ENCODE assay signal across 16 cellular contexts in genomic region chr1:231776006-231776707, GRCh38.
DNase-seq lines count a peak whose midpoint lies in the region; ATAC-seq and TF ChIP-seq lines count a peak whose summit lies in the region.
"Had no signal": no experiment of that assay in that cellular context is flagged by ENCODE, and none has a peak within 500 bp of the region (broad histone marks: within the 10 kb centered on the region; RNA-seq: fewer than 3 reads in every experiment).

No MANE protein-coding gene starts in this region.

- TF ChIP-seq EP300 in tibial nerve (IDR thresholded peaks at IDR 0.05), result peak in 1 of 2 donors; percentile 51

- H3K4me3 ChIP-seq in A673 (ENCODE audit: low read depth, low read length, poor library complexity, severe bottlenecking) (no peak overlapping the region), HEK293 (ENCODE audit: low read depth, low read length) (no peak overlapping the region), cardiac fibroblast (replicated peaks in 1 of 2; ENCODE audit: low read depth in 2 of 2, low read length in 2 of 2) (no peak overlapping the region), kidney epithelial cell (ENCODE audit: low read depth, low read length) (no peak overlapping the region), mammary epithelial cell (replicated peaks in 1 of 3; ENCODE audit: insufficient read depth in 1 of 3, low read depth in 2 of 3, low read length in 3 of 3) (no peak overlapping the region), tibial nerve (no peak overlapping the region)
- H3K4me3 ChIP-seq: heart left ventricle had no signal

- H2AFZ ChIP-seq in mammary epithelial cell (ENCODE audit: low read depth, low read length), result no peak overlapping the region

- no peaks in the 10 kb centered on the region for H4K20me1 ChIP-seq in mammary epithelial cell (ENCODE audit: insufficient read depth, low read length)

- intact Hi-C loops in A673 (cut with micrococcal nuclease; ENCODE audit: unreplicated experiment) (no loop called here), mammary epithelial cell (cut with micrococcal nuclease) (no loop called here)

- DNase-seq in A673 (ENCODE audit: low spot score) (peak; percentile 7), cardiac fibroblast (ENCODE audit: low read depth in 2 of 2) (peak; percentile 51 to 65), kidney epithelial cell (ENCODE audit: low read depth) (peak; percentile 54), mammary epithelial cell (no peak), tibial nerve (ENCODE audit: low spot score in 2 of 2) (no peak)
- DNase-seq in activated naive CD4-positive, alpha-beta T cell treated with Interleukin-2 at 50 U/mL for 16 hours, result no peak
- DNase-seq: activated CD8-positive, alpha-beta T cell treated with anti-CD3 and anti-CD28 coated beads, Interleukin-2, amount 10 ng/mL, durations not matched to agents 7 days and 5 days; cortex of kidney; H7; heart left ventricle; NCI-H1092 treated with DMSO at 0.1 percent for 48 hours; NCI-H526 treated with DMSO at 0.1 percent for 48 hours; Right ventricle myocardium superior; stimulated activated CD8-positive, alpha-beta memory T cell treated with anti-CD3 and anti-CD28 coated beads, Interleukin-4, amount 100 ng/mL, for 48 hours had no signal

- dilution Hi-C loops in mammary epithelial cell (cut with HindIII; ENCODE audit: low sequenced_read_pairs), result no loop called here

- H3K27me3 ChIP-seq in A673 (replicated peaks; ENCODE audit: insufficient read depth, low read depth, low read length, poor library complexity) (no peaks in the 10 kb centered on the region), kidney epithelial cell (ENCODE audit: control insufficient read depth, insufficient read depth, low read length) (no peaks in the 10 kb centered on the region), mammary epithelial cell (ENCODE audit: insufficient read depth, low read length) (no peaks in the 10 kb centered on the region), tibial nerve (no peaks in the 10 kb centered on the region)
- H3K27me3 ChIP-seq: heart left ventricle had no signal

- in situ Hi-C loops in mammary epithelial cell (cut with MboI; ENCODE audit: low sequenced_read_pairs in 2 of 2), result no loop called here

- H3K9ac ChIP-seq in mammary epithelial cell (ENCODE audit: insufficient read depth, low read length), result no peak overlapping the region

- no peak for ATAC-seq in HG02678 (IDR thresholded peaks at IDR 0.05; ENCODE audit: unreplicated experiment)
- ATAC-seq: activated CD8-positive, alpha-beta T cell treated with anti-CD3 and anti-CD28 coated beads, Interleukin-2, amount 10 ng/mL, durations not matched to agents 7 days and 5 days had no signal

- no TSS peak for BruUV-seq in A673 (replicated peaks; lab: Mats Ljungman, UMichigan)
- no TSS peak for BruUV-seq in mammary epithelial cell (replicated peaks; lab: Mats Ljungman, UMichigan)

- H3K27ac ChIP-seq in A673 (ENCODE audit: low read depth, low read length, poor library complexity, severe bottlenecking) (no peak overlapping the region), HEK293 (ENCODE audit: extremely low read depth, low read depth, low read length) (no peak overlapping the region), mammary epithelial cell (ENCODE audit: insufficient read depth, low read depth, low read length) (no peak overlapping the region), tibial nerve (peak overlapping the region in 2 of 4 donors; percentile 53 to 72)

- CTCF ChIA-PET in A673 (lab: Charles Lee), result no interaction called here
- CTCF ChIA-PET in HEK293 (lab: Yijun Ruan, JAX), result interaction anchor here (0.6 to 3.7 kb wide), 4 partner anchors 10 to 30 kb away, joined by 4 to 28 read pairs (median 10); no protein-coding TSS in a partner anchor
- CTCF ChIA-PET in mammary epithelial cell (lab: Charles Lee; ENCODE audit: low non-redundant PET), result no interaction called here

- TF ChIP-seq CTCF in A673 (conservative IDR thresholded peaks at IDR 0.05; ENCODE audit: low read depth, low read length) (no peak), HEK293 (tag by site-specific recombination; IDR thresholded peaks at IDR 0.05) (no peak), cardiac fibroblast (IDR thresholded peaks at IDR 0.05; ENCODE audit: low read depth, low read length) (no peak), kidney epithelial cell (IDR thresholded peaks at IDR 0.05; ENCODE audit: insufficient read depth, low read length, poor library complexity, severe bottlenecking) (peak; percentile 11), mammary epithelial cell (conservative IDR thresholded peaks at IDR 0.05 in 1 of 2, IDR thresholded peaks at IDR 0.05 in 1 of 2; ENCODE audit: extremely low read depth in 1 of 2, insufficient read depth in 1 of 2, low read depth in 1 of 2, low read length in 2 of 2) (no peak), tibial nerve (IDR thresholded peaks at IDR 0.05) (no peak)

- no peak for TF ChIP-seq POLR2A in tibial nerve (IDR thresholded peaks at IDR 0.05)

- no peaks in the 10 kb centered on the region for H3K9me3 ChIP-seq in A673 (ENCODE audit: low read depth, low read length, poor library complexity, severe bottlenecking)
- H3K9me3 ChIP-seq in HEK293 (ENCODE audit: control insufficient read depth, insufficient read depth, low read depth, low read length), result no peaks in the 10 kb centered on the region
- H3K9me3 ChIP-seq in mammary epithelial cell (replicated peaks; ENCODE audit: insufficient read depth, low read length), result no peaks in the 10 kb centered on the region
- H3K9me3 ChIP-seq in tibial nerve, result no peaks in the 10 kb centered on the region
- H3K9me3 ChIP-seq: heart left ventricle had no signal

- 53% methylated on average over 8 of the region's 10 CpGs for WGBS in mammary epithelial cell (ENCODE audit: low coverage, missing lambda C conversion rate)
- 37 to 52% methylated on average over 6 to 10 of the region's 10 CpGs for WGBS in tibial nerve, 2 donors

- POLR2A ChIA-PET in A673 (lab: Charles Lee; ENCODE audit: low non-redundant PET), result interaction anchor here (0.6 kb wide), 1 partner anchor 174 kb away, joined by 5 read pairs; no protein-coding TSS in a partner anchor
- POLR2A ChIA-PET in HEK293 (lab: Yijun Ruan, JAX), result interaction anchor here (0.8 kb wide), 1 partner anchor 30 kb away, joined by 3 read pairs; no protein-coding TSS in a partner anchor

- H3K4me2 ChIP-seq in mammary epithelial cell (ENCODE audit: insufficient read depth, low read depth, low read length), result no peak overlapping the region

- H3K36me3 ChIP-seq in A673 (ENCODE audit: insufficient read depth, low read length, poor library complexity, severe bottlenecking), result no peaks in the 10 kb centered on the region
- H3K36me3 ChIP-seq in HEK293 (ENCODE audit: control insufficient read depth in 2 of 2, insufficient read depth in 1 of 2, low read length in 2 of 2), result peaks cover 0 to 5% of the 10 kb centered on the region in 2 experiments; a peak in 2 of 3 replicates
- H3K36me3 ChIP-seq in kidney epithelial cell (ENCODE audit: control insufficient read depth, insufficient read depth, low read length), result no peaks in the 10 kb centered on the region
- no peaks in the 10 kb centered on the region for H3K36me3 ChIP-seq in mammary epithelial cell (ENCODE audit: insufficient read depth, low read length)
- H3K36me3 ChIP-seq in tibial nerve, result peaks cover 0 to 19% (median 0%) of the 10 kb centered on the region in 3 donors

- no peaks in the 10 kb centered on the region for H3K79me2 ChIP-seq in mammary epithelial cell (ENCODE audit: insufficient read depth, low read length)

- no peaks in the 10 kb centered on the region for H3K4me1 ChIP-seq in A673 (ENCODE audit: insufficient read depth, low read length, poor library complexity, severe bottlenecking)
- peaks cover 8% of the 10 kb centered on the region for H3K4me1 ChIP-seq in HEK293 (ENCODE audit: control insufficient read depth, insufficient read depth, low read length)
- H3K4me1 ChIP-seq in mammary epithelial cell (ENCODE audit: insufficient read depth, low read length), result no peaks in the 10 kb centered on the region
- peaks cover 0 to 39% (median 19%) of the 10 kb centered on the region in 4 donors for H3K4me1 ChIP-seq in tibial nerve

TF ChIP-seq in HEK293, 187 proteins besides CTCF, POLR2A, EP300 and RAD21 (continues in another document):
- no peak for TF ChIP-seq KLF17 (tag by site-specific recombination; IDR thresholded peaks at IDR 0.05)
- TF ChIP-seq ZBTB49 (tag by site-specific recombination; IDR thresholded peaks at IDR 0.05; ENCODE audit: low read depth), result no peak
- TF ChIP-seq ZEB2 (tag by site-specific recombination; IDR thresholded peaks at IDR 0.05), result no peak; the same call in 1 of the 2 replicates
- peak; percentile 48 for TF ChIP-seq ZIC2 (tag by site-specific recombination; IDR thresholded peaks at IDR 0.05)
- TF ChIP-seq ZNF560 (tag by site-specific recombination; IDR thresholded peaks at IDR 0.05; ENCODE audit: borderline replicate concordance), result no peak
- no peak for TF ChIP-seq ZNF138 (tag by site-specific recombination; IDR thresholded peaks at IDR 0.05; ENCODE audit: borderline replicate concordance)
- TF ChIP-seq EGR2 (tag by site-specific recombination; IDR thresholded peaks at IDR 0.05; ENCODE audit: low read depth), result no peak
- TF ChIP-seq ZSCAN30 (tag by site-specific recombination; IDR thresholded peaks at IDR 0.05), result no peak

Comparison
In these comparisons a context has a peak if more than half of its experiments do, and no peak if none do; other contexts are left out.
1. DNase-seq: peak in A673 (single experiment), cardiac fibroblast (2 of 2) and kidney epithelial cell (single experiment); none in mammary epithelial cell (single experiment), activated naive CD4-positive, alpha-beta T cell treated with Interleukin-2 at 50 U/mL for 16 hours (single experiment) and tibial nerve (0 of 2).